Comparison of ENCODE assay signal across 8 cellular contexts in genomic region chr5:156326718-156327259, GRCh38. TPM values are rescaled to one million over a fixed set of nuclear protein-coding genes. Genes with fewer than 3 reads are reported as not detected.
DNase-seq lines count a peak whose midpoint lies in the region; ATAC-seq and TF ChIP-seq lines count a peak whose summit lies in the region.

TSS of gene SGCD (plus strand) at chr5:156327164.

- no peaks in the 10 kb centered on the region for H3K4me1 ChIP-seq in breast epithelium
- H3K4me1 ChIP-seq in gastrocnemius medialis: peaks cover 33 to 44% of the 10 kb centered on the region in 2 donors

- TF ChIP-seq CTCF in breast epithelium (IDR thresholded peaks at IDR 0.05) (no peak), gastrocnemius medialis (IDR thresholded peaks at IDR 0.05 in 4 of 5, conservative IDR thresholded peaks at IDR 0.05 in 1 of 5) (peak in 1 of 5 experiments; percentile 13)

- H3K27me3 ChIP-seq in breast epithelium (no peaks in the 10 kb centered on the region), gastrocnemius medialis (no peaks in the 10 kb centered on the region)

- H3K36me3 ChIP-seq in breast epithelium (no peaks in the 10 kb centered on the region), gastrocnemius medialis (no peaks in the 10 kb centered on the region)

- peak within 1 kb of the TSS in 1 of 2 donors; percentile 69 for H3K27ac ChIP-seq in breast epithelium
- peak within 1 kb of the TSS; percentile 83 to 96 (median 90) for H3K27ac ChIP-seq in gastrocnemius medialis

- DNase-seq in GM04503 (ENCODE audit: low read depth) (peak; percentile 92), breast epithelium (ENCODE audit: low spot score in 2 of 2) (peak in 1 of 2 donors; percentile 53), iPS-NIHi11 (ENCODE audit: low spot score) (peak; percentile 12), gastrocnemius medialis (peak; percentile 58 to 80), NCI-H1048 (lab: John Stamatoyannopoulos, UW) (no peak), H4 (ENCODE audit: low spot score) (no peak)

- TF ChIP-seq POLR2A in breast epithelium (IDR thresholded peaks at IDR 0.05) (no peak), gastrocnemius medialis (IDR thresholded peaks at IDR 0.05) (peak in 1 of 2 donors; percentile 67)

- no peaks in the 10 kb centered on the region for H3K9me3 ChIP-seq in breast epithelium
- no peaks in the 10 kb centered on the region for H3K9me3 ChIP-seq in gastrocnemius medialis

- in situ Hi-C loops in gastrocnemius medialis (cut with MboI; ENCODE audit: low sequenced_read_pairs in 4 of 4): no loop called here

- intact Hi-C loops in breast epithelium (cut with DNase I; ENCODE audit: low total_unique reads) (no loop called here), gastrocnemius medialis (cut with DNase I; ENCODE audit: low total_unique reads) (loop anchor here (2.0 to 5.0 kb wide), 5 partner anchors 54 to 349 kb away; no protein-coding TSS in a partner anchor)

- ATAC-seq in gastrocnemius medialis (peak; percentile 39 to 51), GM18520 (IDR thresholded peaks at IDR 0.05; ENCODE audit: unreplicated experiment) (no peak), GM21737 (IDR thresholded peaks at IDR 0.05; ENCODE audit: unreplicated experiment) (no peak)

- peak within 1 kb of the TSS; percentile 34 to 64 (median 44) for H3K4me3 ChIP-seq in breast epithelium
- peak within 1 kb of the TSS; percentile 56 to 69 (median 64) for H3K4me3 ChIP-seq in gastrocnemius medialis

RNA-seq across cellular contexts. Expression of gene SGCD, which starts in this region (rescaled TPM):
- 10 to 100 TPM in 1 of 3 donors, 1 to 10 TPM in 2; 3.1 to 15.4 (median 6.2) TPM for total RNA-seq in breast epithelium
- total RNA-seq in gastrocnemius medialis: 10 to 100 TPM in 3 of 4 donors, 1 to 10 TPM in 1; 8.2 to 53.5 (median 35.8) TPM
- total RNA-seq in H4 (2014; rRNA removed; shearing (Covaris generic)): 0.12 TPM in 1 of 2 replicates, not detected in the other

Comparison
In these comparisons a context has a peak if more than half of its experiments do, and no peak if none do; other contexts are left out.
1. DNase-seq: peak in GM04503 (single experiment), iPS-NIHi11 (single experiment) and gastrocnemius medialis (2 of 2); none in NCI-H1048 (single experiment) and H4 (single experiment).
2. ATAC-seq: peak in gastrocnemius medialis (2 of 2); none in GM18520 (single experiment) and GM21737 (single experiment).